In the genomic region with DNA sequence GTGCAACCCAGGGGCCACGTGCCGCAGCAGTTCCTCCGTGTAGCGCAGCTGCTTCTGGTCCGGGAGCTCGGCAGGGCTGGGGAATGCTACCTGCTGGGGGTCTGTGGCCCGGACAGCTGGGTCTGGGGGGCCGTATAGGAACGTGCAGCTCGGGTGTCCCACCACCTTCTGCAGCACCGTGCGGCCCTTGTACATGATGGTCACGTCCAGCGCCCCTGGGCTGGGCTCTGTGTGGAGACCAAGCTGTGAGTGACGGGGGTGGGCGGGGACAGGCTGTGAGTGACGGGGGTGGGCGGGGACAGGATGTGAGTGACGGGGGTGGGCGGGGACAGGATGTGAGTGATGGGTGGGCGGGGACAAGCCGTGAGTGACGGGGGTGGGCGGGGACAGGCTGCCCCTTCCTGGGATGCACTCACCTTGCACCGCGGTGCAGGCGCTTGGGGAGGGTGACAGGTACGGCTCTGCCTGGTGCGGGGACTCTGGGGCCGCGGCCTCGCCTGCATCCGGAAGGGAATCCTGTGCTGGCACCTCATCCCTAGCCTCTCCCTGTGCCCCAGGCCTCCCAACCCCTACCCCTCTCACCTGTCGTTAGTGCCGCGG, we compare ENCODE assay signal across 8 cellular contexts. TPM values are rescaled to one million over a fixed set of nuclear protein-coding genes. Genes with fewer than 3 reads are reported as not detected.
DNase-seq lines count a peak whose midpoint lies in the region; ATAC-seq, FAIRE-seq and TF ChIP-seq lines count a peak whose summit lies in the region.

No MANE protein-coding gene starts in this region.

- POLR2A ChIA-PET in K562 (lab: Yijun Ruan, JAX) = interaction anchor here (0.5 to 1.6 kb wide), 4 partner anchors 10 to 135 kb away, joined by 3 to 5 read pairs (median 4); no protein-coding TSS in a partner anchor

- intact Hi-C loops in K562 (cut with micrococcal nuclease) = loop anchor here (10.0 kb wide), 1 partner anchor 59 kb away; no protein-coding TSS in a partner anchor

- no peaks in the 10 kb centered on the region for H3K9me3 ChIP-seq in BLaER1 treated with 17β-estradiol and CSF1 and Interleukin-3, amounts not matched to agents 10 nM and 100 nM (replicated peaks in 1 of 11)
- H3K9me3 ChIP-seq in HUES6 (ENCODE audit: control insufficient read depth, insufficient read depth, low read depth, low read length) (no peaks in the 10 kb centered on the region), K562 (replicated peaks; ENCODE audit: control insufficient read depth, insufficient read depth, low read depth, low read length) (no peaks in the 10 kb centered on the region)

- peak overlapping the region in 10 of 11 experiments; percentile 13 to 100 (median 98); a peak in 13 of 22 replicates for H3K4me2 ChIP-seq in BLaER1 treated with 17β-estradiol and CSF1 and Interleukin-3, amounts not matched to agents 10 nM and 100 nM
- no peak overlapping the region for H3K4me2 ChIP-seq in K562 (ENCODE audit: insufficient read depth, low read length)

- H3K9me1 ChIP-seq in K562 (ENCODE audit: control insufficient read depth, insufficient read depth, low read length) = peaks cover 6% of the 10 kb centered on the region

- in situ Hi-C loops in K562 (cut with MboI) = no loop called here

- TF ChIP-seq RAD21 in K562 (CRISPR knock-in tag; conservative IDR thresholded peaks at IDR 0.05 in 1 of 2, IDR thresholded peaks at IDR 0.05 in 1 of 2) = no peak

- TF ChIP-seq EP300 in K562 (IDR thresholded peaks at IDR 0.05; ENCODE audit: low read length) = no peak

- peak; percentile 93 for DNase-seq in T-helper 9 cell
- peak; percentile 85 to 93 (median 90) for DNase-seq in K562 (ENCODE audit: extremely low read depth in 1 of 4, low spot score in 3 of 4)
- peak; percentile 80 for DNase-seq in left kidney (ENCODE audit: low read depth, low spot score)
- DNase-seq in stimulated activated CD8-positive, alpha-beta memory T cell treated with anti-CD3 and anti-CD28 coated beads, Interleukin-15, amount 100 ng/mL, for 24 hours (ENCODE audit: low read depth) = peak; percentile 47

- WGBS in K562 (ENCODE audit: insufficient coverage, low coverage, missing lambda C conversion rate) = 27% methylated on average over 14 of the region's 36 CpGs

- no peak overlapping the region for H2AFZ ChIP-seq in K562 (ENCODE audit: low read depth, low read length)

- TF ChIP-seq POLR2A in K562 (conservative IDR thresholded peaks at IDR 0.05) = no peak; the same call in 1 of the 2 replicates

- no peak for FAIRE-seq in K562 (lab: Jason Lieb, UNC)

- H3K36me3 ChIP-seq in BLaER1 treated with 17β-estradiol and CSF1 and Interleukin-3, amounts not matched to agents 10 nM and 100 nM = peaks cover 50 to 73% (median 68%) of the 10 kb centered on the region in 11 experiments
- H3K36me3 ChIP-seq in HUES6 (ENCODE audit: control insufficient read depth, insufficient read depth, low read length) = peaks cover 56% of the 10 kb centered on the region
- H3K36me3 ChIP-seq in K562 (ENCODE audit: control insufficient read depth, insufficient read depth, low read length) = peaks cover 83% of the 10 kb centered on the region; the same call in 2 of the 3 replicates

- ATAC-seq in K562 = peak; percentile 73
- ATAC-seq in HG02571 (IDR thresholded peaks at IDR 0.05; ENCODE audit: unreplicated experiment) = no peak
- no peak for ATAC-seq in HG02610 (IDR thresholded peaks at IDR 0.05; ENCODE audit: unreplicated experiment)

- BruUV-seq in K562 (replicated peaks; lab: Mats Ljungman, UMichigan) = no TSS peak

- H3K79me2 ChIP-seq in K562 (ENCODE audit: control insufficient read depth, insufficient read depth, low read length) = peaks cover 9% of the 10 kb centered on the region; the same call in 1 of the 3 replicates

- H4K20me1 ChIP-seq in BLaER1 treated with 17β-estradiol and CSF1 and Interleukin-3, amounts not matched to agents 10 nM and 100 nM = peaks cover 47 to 85% (median 69%) of the 10 kb centered on the region in 11 experiments
- peaks cover 13% of the 10 kb centered on the region for H4K20me1 ChIP-seq in K562 (replicated peaks; ENCODE audit: control insufficient read depth, insufficient read depth, low read length)

- CTCF ChIA-PET in K562 (lab: Yijun Ruan, JAX; ENCODE audit: low intra/inter-chr PET ratio) = no interaction called here

- H3K4me3 ChIP-seq in BLaER1 treated with 17β-estradiol and CSF1 and Interleukin-3, amounts not matched to agents 10 nM and 100 nM = peak overlapping the region in 3 of 10 experiments; percentile 75 to 83 (median 82); a peak in 1 of 20 replicates
- H3K4me3 ChIP-seq in HUES6 (ENCODE audit: low read depth, low read length) = peak overlapping the region; percentile 40
- H3K4me3 ChIP-seq in K562 = no peak overlapping the region

- H3K9ac ChIP-seq in BLaER1 treated with 17β-estradiol and CSF1 and Interleukin-3, amounts not matched to agents 10 nM and 100 nM = peak overlapping the region in 3 of 11 experiments; percentile 88 to 91 (median 90); a peak in 3 of 22 replicates
- no peak overlapping the region for H3K9ac ChIP-seq in HUES6 (ENCODE audit: low read length)
- peak overlapping the region in 1 of 2 experiments; percentile 75; a peak in 1 of 4 replicates for H3K9ac ChIP-seq in K562 (ENCODE audit: insufficient read depth in 1 of 2, low read depth in 2 of 2, low read length in 2 of 2)

- peak overlapping the region in 5 of 11 experiments; percentile 34 to 97 (median 90); a peak in 8 of 22 replicates for H3K27ac ChIP-seq in BLaER1 treated with 17β-estradiol and CSF1 and Interleukin-3, amounts not matched to agents 10 nM and 100 nM
- H3K27ac ChIP-seq in HUES6 (ENCODE audit: low read depth, low read length) (no peak overlapping the region), K562 (ENCODE audit: extremely low read depth, low read depth, low read length) (peak overlapping the region; percentile 56; the same call in 1 of the 3 replicates)

- no peaks in the 10 kb centered on the region for H3K27me3 ChIP-seq in BLaER1 treated with 17β-estradiol and CSF1 and Interleukin-3, amounts not matched to agents 10 nM and 100 nM
- no peaks in the 10 kb centered on the region for H3K27me3 ChIP-seq in HUES6 (ENCODE audit: control insufficient read depth, insufficient read depth, low read length)
- H3K27me3 ChIP-seq in K562 (ENCODE audit: control insufficient read depth in 2 of 2, insufficient read depth in 2 of 2, low read length in 2 of 2) = no peaks in the 10 kb centered on the region

- H3K4me1 ChIP-seq in BLaER1 treated with 17β-estradiol and CSF1 and Interleukin-3, amounts not matched to agents 10 nM and 100 nM = peaks cover 40 to 56% (median 47%) of the 10 kb centered on the region in 10 experiments
- H3K4me1 ChIP-seq in HUES6 (ENCODE audit: control insufficient read depth, insufficient read depth, low read length) = peaks cover 16% of the 10 kb centered on the region; the same call in 1 of the 2 replicates
- H3K4me1 ChIP-seq in K562 (replicated peaks in 1 of 2; ENCODE audit: control insufficient read depth in 2 of 2, insufficient read depth in 2 of 2, low read length in 2 of 2) = peaks cover 8 to 76% of the 10 kb centered on the region in 2 experiments

- TF ChIP-seq CTCF in K562 (IDR thresholded peaks at IDR 0.05 in 2 of 3, conservative IDR thresholded peaks at IDR 0.05 in 1 of 3; ENCODE audit: insufficient read depth in 2 of 3, low read depth in 1 of 3, low read length in 3 of 3) = no peak

RNA-seq across cellular contexts. Expression of gene IRF7, which starts 2.3 kb away (rescaled TPM):
- 3.7 and 21.2 TPM in 2 replicates for total RNA-seq in K562 (2011; cell fraction: chromatin; rRNA removed; ENCODE audit: low replicate concordance)
- total RNA-seq in K562 (2011; cell fraction: nucleolus; rRNA removed) = 23.2 and 27.2 TPM in 2 replicates
- 10.0 and 11.6 TPM in 2 replicates for total RNA-seq in K562 (2011; cell fraction: nucleoplasm; rRNA removed)
- 3.7 and 8.3 TPM in 2 replicates for total RNA-seq in K562 (2014; rRNA removed)
- total RNA-seq in K562 (2014; rRNA removed; fragmentation: Illumina TruSeq; extraction: Trizol) = 0.29 TPM in 1 of 2 replicates, not detected in the other
- 2.0 and 2.2 TPM in 2 replicates for total RNA-seq in K562 (2015; rRNA removed; fragmentation: Illumina TruSeq; extraction: Trizol)
- 6.5 and 7.6 TPM in 2 replicates for total RNA-seq in K562 (2021)
- 1.8 and 3.5 TPM in 2 replicates for polyA plus RNA-seq in K562 (2011; rRNA removed)
- 2.7 and 6.6 TPM in 2 replicates for polyA plus RNA-seq in K562 (2011; cell fraction: cytosol; rRNA removed)
- polyA plus RNA-seq in K562 (2011; cell fraction: nucleus; rRNA removed) = 21.3 and 30.3 TPM in 2 replicates
- 4.0 and 11.8 TPM in 2 replicates for polyA plus RNA-seq in K562 (2012)
- 0.64 and 2.2 TPM in 2 replicates for polyA plus RNA-seq in K562 (2014; fragmentation: Illumina TruSeq; extraction: Trizol)
- polyA plus RNA-seq in K562 (2014; fragmentation: Nextera tagmentation; extraction: Ambion mirVana) = under 1 TPM; 0.27 to 0.48 TPM
- 3.8 and 7.4 TPM in 2 replicates for polyA plus RNA-seq in K562 (2014; rRNA removed)
- 0.42 and 0.49 TPM in 2 replicates for polyA minus RNA-seq in K562 (2011; rRNA and poly(A)+ RNA removed)
- 1.3 and 5.2 TPM in 2 replicates for polyA minus RNA-seq in K562 (2011; cell fraction: cytosol; rRNA and poly(A)+ RNA removed)
- 10.6 and 12.6 TPM in 2 replicates for polyA minus RNA-seq in K562 (2011; cell fraction: nucleus; rRNA and poly(A)+ RNA removed)

RNA-seq across cellular contexts. Expression of gene CDHR5, which starts 11.3 kb away (rescaled TPM):
- total RNA-seq in K562 (2011; cell fraction: chromatin; rRNA removed; ENCODE audit: low replicate concordance) = not detected in 2 replicates
- not detected in 2 replicates for total RNA-seq in K562 (2011; cell fraction: nucleolus; rRNA removed)
- total RNA-seq in K562 (2011; cell fraction: nucleoplasm; rRNA removed) = not detected in 2 replicates
- total RNA-seq in K562 (2014; rRNA removed) = not detected in 2 replicates
- total RNA-seq in K562 (2014; rRNA removed; fragmentation: Illumina TruSeq; extraction: Trizol) = not detected in 2 replicates
- not detected in 2 replicates for total RNA-seq in K562 (2015; rRNA removed; fragmentation: Illumina TruSeq; extraction: Trizol)
- total RNA-seq in K562 (2021) = 0.16 TPM in 1 of 2 replicates, not detected in the other
- polyA plus RNA-seq in K562 (2011; rRNA removed) = not detected in 2 replicates
- polyA plus RNA-seq in K562 (2011; cell fraction: cytosol; rRNA removed) = not detected in 2 replicates
- not detected in 2 replicates for polyA plus RNA-seq in K562 (2011; cell fraction: nucleus; rRNA removed)
- 0.06 and 0.14 TPM in 2 replicates for polyA plus RNA-seq in K562 (2012)
- not detected in 2 replicates for polyA plus RNA-seq in K562 (2014; fragmentation: Illumina TruSeq; extraction: Trizol)
- polyA plus RNA-seq in K562 (2014; fragmentation: Nextera tagmentation; extraction: Ambion mirVana) = not detected
- polyA plus RNA-seq in K562 (2014; rRNA removed) = not detected in 2 replicates
- not detected in 2 replicates for polyA minus RNA-seq in K562 (2011; rRNA and poly(A)+ RNA removed)
- not detected in 2 replicates for polyA minus RNA-seq in K562 (2011; cell fraction: cytosol; rRNA and poly(A)+ RNA removed)
- polyA minus RNA-seq in K562 (2011; cell fraction: nucleus; rRNA and poly(A)+ RNA removed) = not detected in 2 replicates

RNA-seq across cellular contexts. Expression of gene SCT, which starts 13.5 kb away (rescaled TPM):
- not detected in 2 replicates for total RNA-seq in K562 (2011; cell fraction: chromatin; rRNA removed; ENCODE audit: low replicate concordance)
- total RNA-seq in K562 (2011; cell fraction: nucleolus; rRNA removed) = not detected in 2 replicates
- not detected in 2 replicates for total RNA-seq in K562 (2011; cell fraction: nucleoplasm; rRNA removed)
- total RNA-seq in K562 (2014; rRNA removed) (not detected in 2 replicates), K562 (2014; rRNA removed; fragmentation: Illumina TruSeq; extraction: Trizol) (not detected in 2 replicates), K562 (2015; rRNA removed; fragmentation: Illumina TruSeq; extraction: Trizol) (not detected in 2 replicates), K562 (2021) (not detected in 2 replicates)
- polyA plus RNA-seq in K562 (2011; rRNA removed) (not detected in 2 replicates), K562 (2014; fragmentation: Illumina TruSeq; extraction: Trizol) (not detected in 2 replicates), K562 (2014; fragmentation: Nextera tagmentation; extraction: Ambion mirVana) (not detected), K562 (2014; rRNA removed) (not detected in 2 replicates)
- not detected in 2 replicates for polyA plus RNA-seq in K562 (2011; cell fraction: cytosol; rRNA removed)
- polyA plus RNA-seq in K562 (2011; cell fraction: nucleus; rRNA removed) = not detected in 2 replicates
- not detected in 2 replicates for polyA plus RNA-seq in K562 (2012)
- not detected in 2 replicates for polyA minus RNA-seq in K562 (2011; rRNA and poly(A)+ RNA removed)
- not detected in 2 replicates for polyA minus RNA-seq in K562 (2011; cell fraction: cytosol; rRNA and poly(A)+ RNA removed)
- polyA minus RNA-seq in K562 (2011; cell fraction: nucleus; rRNA and poly(A)+ RNA removed) = not detected in 2 replicates

RNA-seq across cellular contexts. Expression of gene DRD4, which starts 23.6 kb away (rescaled TPM):
- 0.30 and 1.00 TPM in 2 replicates for total RNA-seq in K562 (2011; cell fraction: chromatin; rRNA removed; ENCODE audit: low replicate concordance)
- total RNA-seq in K562 (2011; cell fraction: nucleolus; rRNA removed) = 0.67 and 0.79 TPM in 2 replicates
- total RNA-seq in K562 (2011; cell fraction: nucleoplasm; rRNA removed) = 0.59 and 1.1 TPM in 2 replicates
- total RNA-seq in K562 (2014; rRNA removed) (0.24 TPM in 1 of 2 replicates, not detected in the other), K562 (2014; rRNA removed; fragmentation: Illumina TruSeq; extraction: Trizol) (not detected in 2 replicates), K562 (2015; rRNA removed; fragmentation: Illumina TruSeq; extraction: Trizol) (0.14 TPM in 1 of 2 replicates, not detected in the other), K562 (2021) (0.95 and 1.4 TPM in 2 replicates)
- polyA plus RNA-seq in K562 (2011; rRNA removed) (0.11 TPM in 1 of 2 replicates, not detected in the other), K562 (2014; fragmentation: Illumina TruSeq; extraction: Trizol) (0.11 TPM in 1 of 2 replicates, not detected in the other), K562 (2014; fragmentation: Nextera tagmentation; extraction: Ambion mirVana) (under 1 TPM in 1 of 2 experiments, not detected in 1; 0.04 TPM), K562 (2014; rRNA removed) (0.27 and 0.49 TPM in 2 replicates)
- 0.04 and 0.06 TPM in 2 replicates for polyA plus RNA-seq in K562 (2011; cell fraction: cytosol; rRNA removed)
- 0.60 and 0.70 TPM in 2 replicates for polyA plus RNA-seq in K562 (2011; cell fraction: nucleus; rRNA removed)
- 0.36 and 0.51 TPM in 2 replicates for polyA plus RNA-seq in K562 (2012)
- not detected in 2 replicates for polyA minus RNA-seq in K562 (2011; rRNA and poly(A)+ RNA removed)
- not detected in 2 replicates for polyA minus RNA-seq in K562 (2011; cell fraction: cytosol; rRNA and poly(A)+ RNA removed)
- polyA minus RNA-seq in K562 (2011; cell fraction: nucleus; rRNA and poly(A)+ RNA removed) = 0.13 and 0.22 TPM in 2 replicates

RNA-seq across cellular contexts. Expression of gene PHRF1, which starts 37.2 kb away (rescaled TPM):
- total RNA-seq in K562 (2011; cell fraction: chromatin; rRNA removed; ENCODE audit: low replicate concordance) = 57.3 and 135 TPM in 2 replicates
- total RNA-seq in K562 (2011; cell fraction: nucleolus; rRNA removed) = 56.1 and 60.9 TPM in 2 replicates
- total RNA-seq in K562 (2011; cell fraction: nucleoplasm; rRNA removed) = 48.9 and 51.5 TPM in 2 replicates
- total RNA-seq in K562 (2014; rRNA removed) = 20.4 and 28.6 TPM in 2 replicates
- total RNA-seq in K562 (2014; rRNA removed; fragmentation: Illumina TruSeq; extraction: Trizol) = 4.2 and 4.9 TPM in 2 replicates
- total RNA-seq in K562 (2015; rRNA removed; fragmentation: Illumina TruSeq; extraction: Trizol) = 17.4 and 19.1 TPM in 2 replicates
- total RNA-seq in K562 (2021) = 34.5 and 37.2 TPM in 2 replicates
- polyA plus RNA-seq in K562 (2011; rRNA removed) = 7.5 and 10.5 TPM in 2 replicates
- 7.2 and 14.5 TPM in 2 replicates for polyA plus RNA-seq in K562 (2011; cell fraction: cytosol; rRNA removed)
- polyA plus RNA-seq in K562 (2011; cell fraction: nucleus; rRNA removed) = 27.6 and 43.0 TPM in 2 replicates
- 12.2 and 16.7 TPM in 2 replicates for polyA plus RNA-seq in K562 (2012)
- polyA plus RNA-seq in K562 (2014; fragmentation: Illumina TruSeq; extraction: Trizol) = 7.7 and 14.5 TPM in 2 replicates
- under 1 TPM; 0.07 to 0.18 TPM for polyA plus RNA-seq in K562 (2014; fragmentation: Nextera tagmentation; extraction: Ambion mirVana)
- 16.9 and 19.9 TPM in 2 replicates for polyA plus RNA-seq in K562 (2014; rRNA removed)
- 6.1 and 8.0 TPM in 2 replicates for polyA minus RNA-seq in K562 (2011; rRNA and poly(A)+ RNA removed)
- polyA minus RNA-seq in K562 (2011; cell fraction: cytosol; rRNA and poly(A)+ RNA removed) = 13.6 and 23.3 TPM in 2 replicates
- 15.5 and 20.1 TPM in 2 replicates for polyA minus RNA-seq in K562 (2011; cell fraction: nucleus; rRNA and poly(A)+ RNA removed)
